Comparison of ENCODE assay signal across 1 cellular context in genomic region chr3:9731206-9732079, GRCh38.
TF ChIP-seq lines count a peak whose summit lies in the region.

TSS of gene BRPF1 (plus strand) at chr3:9731735. CDS start at chr3:9734141, 2,406 bp downstream.

TF ChIP-seq in HepG2, 621 proteins besides CTCF, POLR2A, EP300 and RAD21 (continued from another document and continues in another):
- TF ChIP-seq ZBTB14 (CRISPR knock-in tag; IDR thresholded peaks at IDR 0.05) = no peak
- no peak for TF ChIP-seq SNAPC2 (CRISPR knock-in tag; IDR thresholded peaks at IDR 0.05)
- TF ChIP-seq ZSCAN12 (CRISPR knock-in tag; IDR thresholded peaks at IDR 0.05) = no peak
- no peak for TF ChIP-seq ZNF484 (CRISPR knock-in tag; IDR thresholded peaks at IDR 0.05; ENCODE audit: borderline replicate concordance, low read depth)
- TF ChIP-seq NR2F1 (CRISPR knock-in tag; IDR thresholded peaks at IDR 0.05) = no peak
- peak; percentile 73; the same call in 1 of the 2 replicates for TF ChIP-seq ZNF788 (CRISPR knock-in tag; IDR thresholded peaks at IDR 0.05; ENCODE audit: borderline replicate concordance)
- peak; percentile 67; the same call in 1 of the 2 replicates for TF ChIP-seq ZNF616 (CRISPR knock-in tag; IDR thresholded peaks at IDR 0.05; ENCODE audit: low read depth)
- TF ChIP-seq NRL (CRISPR knock-in tag; IDR thresholded peaks at IDR 0.05; ENCODE audit: borderline replicate concordance) = peak; percentile 55; the same call in 1 of the 2 replicates
- TF ChIP-seq ZNF749 (CRISPR knock-in tag; IDR thresholded peaks at IDR 0.05; ENCODE audit: borderline replicate concordance) = 0 out of 2 replicates have a peak, but pooled peaks have one; percentile 60
- no peak for TF ChIP-seq REL (CRISPR knock-in tag; conservative IDR thresholded peaks at IDR 0.05)
- TF ChIP-seq KAT8 (CRISPR knock-in tag; IDR thresholded peaks at IDR 0.05) = peak; percentile 89
- TF ChIP-seq ZFP1 (CRISPR knock-in tag; IDR thresholded peaks at IDR 0.05) = 0 out of 2 replicates have a peak, but pooled peaks have one; percentile 27
- 0 out of 2 replicates have a peak, but pooled peaks have one; percentile 35 for TF ChIP-seq ZNF609 (CRISPR knock-in tag; IDR thresholded peaks at IDR 0.05; ENCODE audit: borderline replicate concordance)
- TF ChIP-seq FOXA1 (IDR thresholded peaks at IDR 0.05) = no peak
- no peak for TF ChIP-seq FOXA1 (CRISPR knock-in tag; IDR thresholded peaks at IDR 0.05)
- 0 out of 2 replicates have a peak, but pooled peaks have one; percentile 54 for TF ChIP-seq ZNF329 (CRISPR knock-in tag; IDR thresholded peaks at IDR 0.05; ENCODE audit: low read depth)
- peak; percentile 63; the same call in 1 of the 2 replicates for TF ChIP-seq ZNF784 (CRISPR knock-in tag; IDR thresholded peaks at IDR 0.05; ENCODE audit: borderline replicate concordance)
- TF ChIP-seq TARDBP (CRISPR knock-in tag; IDR thresholded peaks at IDR 0.05) = peak; percentile 67; the same call in 1 of the 2 replicates
- no peak for TF ChIP-seq ZFP37 (CRISPR knock-in tag; IDR thresholded peaks at IDR 0.05; ENCODE audit: borderline replicate concordance)
- TF ChIP-seq SMAD1 (CRISPR knock-in tag; IDR thresholded peaks at IDR 0.05; ENCODE audit: borderline replicate concordance, low read depth) = 0 out of 2 replicates have a peak, but pooled peaks have one; percentile 22
- no peak for TF ChIP-seq AHR (CRISPR knock-in tag; IDR thresholded peaks at IDR 0.05)
- TF ChIP-seq TOPORS (CRISPR knock-in tag; IDR thresholded peaks at IDR 0.05) = no peak
- peak; percentile 9; the same call in 1 of the 2 replicates for TF ChIP-seq ETV5 (CRISPR knock-in tag; IDR thresholded peaks at IDR 0.05; ENCODE audit: borderline replicate concordance)
- TF ChIP-seq ZNF143 (CRISPR knock-in tag; IDR thresholded peaks at IDR 0.05) = peak; percentile 48; the same call in 1 of the 2 replicates
- TF ChIP-seq PCBP1 (IDR thresholded peaks at IDR 0.05; ENCODE audit: borderline replicate concordance, low read depth, low read length) = 0 out of 2 replicates have a peak, but pooled peaks have one; percentile 63
- TF ChIP-seq ZBTB37 (CRISPR knock-in tag; IDR thresholded peaks at IDR 0.05) = no peak
- peak; percentile 64 for TF ChIP-seq AKAP8 (CRISPR knock-in tag; IDR thresholded peaks at IDR 0.05)
- peak; percentile 71 for TF ChIP-seq UBTF (CRISPR knock-in tag; IDR thresholded peaks at IDR 0.05)
- TF ChIP-seq EEA1 (CRISPR knock-in tag; IDR thresholded peaks at IDR 0.05; ENCODE audit: borderline replicate concordance) = no peak; the same call in 1 of the 2 replicates
- peak; percentile 54; the same call in 1 of the 2 replicates for TF ChIP-seq MYC (CRISPR knock-in tag; IDR thresholded peaks at IDR 0.05; ENCODE audit: borderline replicate concordance)
- peak; percentile 48; the same call in 1 of the 2 replicates for TF ChIP-seq ZNF503 (CRISPR knock-in tag; IDR thresholded peaks at IDR 0.05)
- no peak for TF ChIP-seq SKIL (CRISPR knock-in tag; IDR thresholded peaks at IDR 0.05; ENCODE audit: borderline replicate concordance)
- TF ChIP-seq SUZ12 (IDR thresholded peaks at IDR 0.05; ENCODE audit: low read depth, low read length) = no peak
- TF ChIP-seq MBD4 (IDR thresholded peaks at IDR 0.05; ENCODE audit: borderline replicate concordance, low read length) = no peak
- peak; percentile 67 for TF ChIP-seq ZNF792 (CRISPR knock-in tag; IDR thresholded peaks at IDR 0.05)
- TF ChIP-seq ZNF256 (CRISPR knock-in tag; conservative IDR thresholded peaks at IDR 0.05) = no peak
- TF ChIP-seq NAIF1 (CRISPR knock-in tag; IDR thresholded peaks at IDR 0.05; ENCODE audit: borderline replicate concordance) = no peak
- peak; percentile 48 for TF ChIP-seq PRDM15 (CRISPR knock-in tag; IDR thresholded peaks at IDR 0.05)
- TF ChIP-seq ZNF317 (CRISPR knock-in tag; IDR thresholded peaks at IDR 0.05) = 0 out of 2 replicates have a peak, but pooled peaks have one; percentile 53
- no peak for TF ChIP-seq ZBTB1 (CRISPR knock-in tag; IDR thresholded peaks at IDR 0.05; ENCODE audit: borderline replicate concordance)
- TF ChIP-seq ZNF530 (CRISPR knock-in tag; IDR thresholded peaks at IDR 0.05; ENCODE audit: low read depth) = no peak
- TF ChIP-seq HMG20B (CRISPR knock-in tag; conservative IDR thresholded peaks at IDR 0.05) = no peak
- TF ChIP-seq ZNF605 (CRISPR knock-in tag; IDR thresholded peaks at IDR 0.05) = peak; percentile 86
- TF ChIP-seq ZNF17 (CRISPR knock-in tag; IDR thresholded peaks at IDR 0.05) = no peak
- TF ChIP-seq ZFAT (CRISPR knock-in tag; conservative IDR thresholded peaks at IDR 0.05) = peak; percentile 100
- TF ChIP-seq GATAD2A (CRISPR knock-in tag; IDR thresholded peaks at IDR 0.05) = 0 out of 2 replicates have a peak, but pooled peaks have one; percentile 14
- TF ChIP-seq POLR2G (IDR thresholded peaks at IDR 0.05; ENCODE audit: low read depth, low read length) = peak; percentile 74
- no peak for TF ChIP-seq ZNF773 (CRISPR knock-in tag; IDR thresholded peaks at IDR 0.05; ENCODE audit: borderline replicate concordance)
